In the genomic region with DNA sequence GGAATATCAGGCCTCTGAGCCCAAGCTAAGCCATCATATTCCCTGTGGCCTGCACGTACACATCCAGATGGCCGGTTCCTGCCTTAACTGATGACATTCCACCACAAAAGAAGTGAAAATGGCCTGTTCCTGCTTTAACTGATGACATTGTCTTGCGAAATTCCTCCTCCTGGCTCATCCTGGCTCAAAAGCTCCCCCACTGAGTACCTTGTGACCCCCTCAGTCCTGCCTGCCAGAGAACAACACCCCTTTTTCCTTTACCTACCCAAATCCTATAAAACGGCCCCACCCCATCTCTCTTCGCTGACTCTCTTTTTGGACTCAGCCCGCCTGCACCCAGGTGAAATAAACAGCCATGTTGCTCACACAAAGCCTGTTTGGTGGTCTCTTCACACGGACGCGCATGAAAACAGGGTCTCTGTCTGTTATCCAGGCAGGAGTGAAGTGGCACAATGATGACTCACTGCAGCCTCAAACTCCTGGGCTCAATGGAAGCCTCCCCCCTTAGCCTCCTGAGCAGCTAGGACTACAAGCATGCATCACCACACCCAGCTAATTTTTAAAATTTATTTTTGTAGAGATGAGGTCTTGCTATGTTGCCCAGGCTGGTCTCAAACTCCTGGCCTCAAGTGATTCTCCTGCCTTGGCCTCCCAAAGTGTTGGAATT, we compare ENCODE assay signal across 2 cellular contexts. TPM values are rescaled to one million over a fixed set of nuclear protein-coding genes. Genes with fewer than 3 reads are reported as not detected.
"Had no signal": no experiment of that assay in that cellular context is flagged by ENCODE, and none has a peak within 500 bp of the region (broad histone marks: within the 10 kb centered on the region; RNA-seq: fewer than 3 reads in every experiment).

No MANE protein-coding gene starts in this region.

RNA-seq across cellular contexts. Expression of a gene that starts 24.8 kb away (rescaled TPM):
- total RNA-seq: dermis microvascular lymphatic vessel endothelial cell, renal cortical epithelial cell had no signal
